2 cellular contexts compared by ENCODE assay signal in genomic region chr16:1003551-1004347, GRCh38.
TF ChIP-seq lines count a peak whose summit lies in the region.

No MANE protein-coding gene starts in this region.

TF ChIP-seq in endothelial cell of umbilical vein, 7 proteins besides CTCF, POLR2A, EP300 and RAD21 (continued from another document):
- TF ChIP-seq EZH2 (IDR thresholded peaks at IDR 0.05; ENCODE audit: borderline replicate concordance, low read depth, low read length, severe bottlenecking) (no peak), GATA2 (IDR thresholded peaks at IDR 0.05; ENCODE audit: insufficient read depth, insufficient read length, low read depth, low read length) (no peak), MYC (IDR thresholded peaks at IDR 0.05; ENCODE audit: low read depth, low read length) (no peak)

TF ChIP-seq in WTC11, 78 proteins besides CTCF, POLR2A, EP300 and RAD21 (continued from another document):
- TF ChIP-seq PRDM15 (CRISPR knock-in tag; IDR thresholded peaks at IDR 0.05) (no peak), ETV6 (CRISPR knock-in tag; IDR thresholded peaks at IDR 0.05) (no peak), E2F4 (CRISPR knock-in tag; IDR thresholded peaks at IDR 0.05; ENCODE audit: borderline replicate concordance, low read depth) (no peak), ATF6 (CRISPR knock-in tag; IDR thresholded peaks at IDR 0.05) (no peak), OVOL2 (CRISPR knock-in tag; IDR thresholded peaks at IDR 0.05; ENCODE audit: borderline replicate concordance) (no peak), JUN (CRISPR knock-in tag; IDR thresholded peaks at IDR 0.05) (no peak), IRF2 (CRISPR knock-in tag; IDR thresholded peaks at IDR 0.05; ENCODE audit: borderline replicate concordance, low read depth) (no peak), KAT7 (CRISPR knock-in tag; IDR thresholded peaks at IDR 0.05; ENCODE audit: borderline replicate concordance) (no peak), ARID4B (CRISPR knock-in tag; IDR thresholded peaks at IDR 0.05; ENCODE audit: borderline replicate concordance) (no peak), ATF2 (CRISPR knock-in tag; IDR thresholded peaks at IDR 0.05; ENCODE audit: borderline replicate concordance, low read depth) (no peak), IRF1 (CRISPR knock-in tag; IDR thresholded peaks at IDR 0.05) (no peak), ATF3 (CRISPR knock-in tag; conservative IDR thresholded peaks at IDR 0.05) (no peak), PREB (CRISPR knock-in tag; IDR thresholded peaks at IDR 0.05; ENCODE audit: borderline replicate concordance) (no peak)
TF ChIP-seq in WTC11: peak in this region for 0.
